2 cellular contexts compared by ENCODE assay signal in the genomic region with DNA sequence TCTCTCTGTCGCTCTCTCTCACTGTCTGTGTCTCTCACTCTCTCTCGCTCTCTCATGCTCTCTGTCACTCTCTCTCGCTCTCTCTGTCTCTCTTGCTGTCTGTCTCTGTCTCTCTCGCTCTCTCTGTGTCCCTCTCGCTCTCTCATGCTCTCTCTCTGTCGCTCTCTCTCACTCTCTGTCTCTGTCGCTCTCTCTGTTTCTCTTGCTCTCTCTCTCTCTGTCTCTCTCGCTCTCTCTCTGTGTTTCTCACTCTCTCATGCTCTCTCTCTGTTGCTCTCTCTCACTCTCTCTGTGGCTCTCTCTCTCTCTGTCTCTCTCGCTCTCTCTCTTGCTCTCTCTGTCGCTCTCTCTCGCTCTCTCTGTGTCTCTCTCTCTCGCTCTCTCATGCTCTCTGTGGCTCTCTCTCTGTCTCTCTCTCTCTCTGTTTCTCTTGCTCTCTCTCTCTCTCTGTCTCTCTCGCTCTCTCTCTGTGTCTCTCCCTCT.
A peak's percentile ranks its signal among the peaks of the same experiment; 100 is the strongest.
TF ChIP-seq lines count a peak whose summit lies in the region.

No MANE protein-coding gene starts in this region.

TF ChIP-seq in HEK293, 187 proteins besides CTCF, POLR2A, EP300 and RAD21:
- TF ChIP-seq PRDM1 (tag by site-specific recombination; IDR thresholded peaks at IDR 0.05) = peak; percentile 99
- peak; percentile 97 for TF ChIP-seq ZNF596 (tag by site-specific recombination; IDR thresholded peaks at IDR 0.05)
- no peak for TF ChIP-seq RBAK (tag by site-specific recombination; IDR thresholded peaks at IDR 0.05)
- TF ChIP-seq GLI4 (tag by site-specific recombination; IDR thresholded peaks at IDR 0.05) = no peak

TF ChIP-seq in K562, 482 proteins besides CTCF, POLR2A, EP300 and RAD21:
- no peak for TF ChIP-seq TSC22D4 (tag; IDR thresholded peaks at IDR 0.05)
- TF ChIP-seq, protein P1, sequence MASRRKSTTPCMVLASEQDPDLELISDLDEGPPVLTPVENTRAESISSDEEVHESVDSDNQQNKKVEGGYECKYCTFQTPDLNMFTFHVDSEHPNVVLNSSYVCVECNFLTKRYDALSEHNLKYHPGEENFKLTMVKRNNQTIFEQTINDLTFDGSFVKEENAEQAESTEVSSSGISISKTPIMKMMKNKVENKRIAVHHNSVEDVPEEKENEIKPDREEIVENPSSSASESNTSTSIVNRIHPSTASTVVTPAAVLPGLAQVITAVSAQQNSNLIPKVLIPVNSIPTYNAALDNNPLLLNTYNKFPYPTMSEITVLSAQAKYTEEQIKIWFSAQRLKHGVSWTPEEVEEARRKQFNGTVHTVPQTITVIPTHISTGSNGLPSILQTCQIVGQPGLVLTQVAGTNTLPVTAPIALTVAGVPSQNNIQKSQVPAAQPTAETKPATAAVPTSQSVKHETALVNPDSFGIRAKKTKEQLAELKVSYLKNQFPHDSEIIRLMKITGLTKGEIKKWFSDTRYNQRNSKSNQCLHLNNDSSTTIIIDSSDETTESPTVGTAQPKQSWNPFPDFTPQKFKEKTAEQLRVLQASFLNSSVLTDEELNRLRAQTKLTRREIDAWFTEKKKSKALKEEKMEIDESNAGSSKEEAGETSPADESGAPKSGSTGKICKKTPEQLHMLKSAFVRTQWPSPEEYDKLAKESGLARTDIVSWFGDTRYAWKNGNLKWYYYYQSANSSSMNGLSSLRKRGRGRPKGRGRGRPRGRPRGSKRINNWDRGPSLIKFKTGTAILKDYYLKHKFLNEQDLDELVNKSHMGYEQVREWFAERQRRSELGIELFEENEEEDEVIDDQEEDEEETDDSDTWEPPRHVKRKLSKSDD (conservative IDR thresholded peaks at IDR 0.05; ENCODE audit: low read length) = no peak
- no peak for TF ChIP-seq NFE2L1 (tag; IDR thresholded peaks at IDR 0.05; ENCODE audit: borderline replicate concordance, low read depth)
- TF ChIP-seq, protein P2, sequence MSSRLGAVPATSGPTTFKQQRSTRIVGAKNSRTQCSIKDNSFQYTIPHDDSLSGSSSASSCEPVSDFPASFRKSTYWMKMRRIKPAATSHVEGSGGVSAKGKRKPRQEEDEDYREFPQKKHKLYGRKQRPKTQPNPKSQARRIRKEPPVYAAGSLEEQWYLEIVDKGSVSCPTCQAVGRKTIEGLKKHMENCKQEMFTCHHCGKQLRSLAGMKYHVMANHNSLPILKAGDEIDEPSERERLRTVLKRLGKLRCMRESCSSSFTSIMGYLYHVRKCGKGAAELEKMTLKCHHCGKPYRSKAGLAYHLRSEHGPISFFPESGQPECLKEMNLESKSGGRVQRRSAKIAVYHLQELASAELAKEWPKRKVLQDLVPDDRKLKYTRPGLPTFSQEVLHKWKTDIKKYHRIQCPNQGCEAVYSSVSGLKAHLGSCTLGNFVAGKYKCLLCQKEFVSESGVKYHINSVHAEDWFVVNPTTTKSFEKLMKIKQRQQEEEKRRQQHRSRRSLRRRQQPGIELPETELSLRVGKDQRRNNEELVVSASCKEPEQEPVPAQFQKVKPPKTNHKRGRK (tag; IDR thresholded peaks at IDR 0.05) = peak; percentile 69
- 0 out of 2 replicates have a peak, but pooled peaks have one; percentile 1 for TF ChIP-seq SMARCA4 (IDR thresholded peaks at IDR 0.05)
